Comparison of ENCODE assay signal across 12 cellular contexts in genomic region chr16:51880776-51881175, GRCh38.
DNase-seq lines count a peak whose midpoint lies in the region; ATAC-seq and TF ChIP-seq lines count a peak whose summit lies in the region.
"Had no signal": no experiment of that assay in that cellular context is flagged by ENCODE, and none has a peak within 500 bp of the region (broad histone marks: within the 10 kb centered on the region; RNA-seq: fewer than 3 reads in every experiment).

No MANE protein-coding gene starts in this region.

- no peak overlapping the region for H3K4me3 ChIP-seq in RWPE2 (ENCODE audit: severe bottlenecking)
- H3K4me3 ChIP-seq in fibroblast of pulmonary artery (replicated peaks; ENCODE audit: low read depth, low read length), result no peak overlapping the region
- H3K4me3 ChIP-seq in BE2C (ENCODE audit: low read depth, low read length), result no peak overlapping the region

- H3K27ac ChIP-seq in RWPE2 (ENCODE audit: poor library complexity, severe bottlenecking), result peak overlapping the region; percentile 77

- intact Hi-C loops in head of caudate nucleus (cut with DNase I), result no loop called here

- DNase-seq in EH (ENCODE audit: low read depth) (peak; percentile 86), RWPE2 (ENCODE audit: low spot score) (no peak), fibroblast of pulmonary artery (ENCODE audit: low read depth) (peak; percentile 77), smooth muscle cell of the brain vasculature (ENCODE audit: low read depth, low spot score) (peak; percentile 39), DMS153 treated with DMSO at 0.1 percent for 48 hours (lab: John Stamatoyannopoulos, UW; ENCODE audit: unreplicated experiment) (no peak), BE2C (no peak), head of caudate nucleus (no peak), NCI-H2171 treated with DMSO at 0.1 percent for 48 hours (lab: John Stamatoyannopoulos, UW) (no peak)
- DNase-seq: aorta, NCI-H1048, NCI-H524 treated with DMSO at 0.1 percent for 48 hours, SIG-M5 had no signal

- peak; percentile 98 for ATAC-seq in RWPE2 (ENCODE audit: low read depth)

- no peaks in the 10 kb centered on the region for H3K9me3 ChIP-seq in RWPE2 (ENCODE audit: severe bottlenecking)
- no peaks in the 10 kb centered on the region; the same call in 1 of the 2 replicates for H3K9me3 ChIP-seq in BE2C

- H3K27me3 ChIP-seq in RWPE2 (ENCODE audit: insufficient read depth, poor library complexity, severe bottlenecking) (no peaks in the 10 kb centered on the region), BE2C (no peaks in the 10 kb centered on the region)

- no peaks in the 10 kb centered on the region for H3K36me3 ChIP-seq in RWPE2 (ENCODE audit: low read depth)
- no peaks in the 10 kb centered on the region for H3K36me3 ChIP-seq in BE2C

- H3K4me1 ChIP-seq in RWPE2 (ENCODE audit: insufficient read depth, poor library complexity, severe bottlenecking) (peaks cover 25% of the 10 kb centered on the region), BE2C (no peaks in the 10 kb centered on the region; the same call in 1 of the 2 replicates)

- no peak for TF ChIP-seq CTCF in RWPE2 (IDR thresholded peaks at IDR 0.05; ENCODE audit: poor library complexity, severe bottlenecking)
- no peak for TF ChIP-seq CTCF in fibroblast of pulmonary artery (IDR thresholded peaks at IDR 0.05; ENCODE audit: low read length, missing control alignments)
- TF ChIP-seq CTCF in BE2C (IDR thresholded peaks at IDR 0.05; ENCODE audit: low read depth, low read length), result no peak

Comparison
In these comparisons a context has a peak if more than half of its experiments do, and no peak if none do; other contexts are left out.
1. DNase-seq: peak in EH (single experiment), fibroblast of pulmonary artery (single experiment) and smooth muscle cell of the brain vasculature (single experiment); none in RWPE2 (single experiment), DMS153 treated with DMSO at 0.1 percent for 48 hours (single experiment), BE2C (single experiment), head of caudate nucleus (0 of 42) and NCI-H2171 treated with DMSO at 0.1 percent for 48 hours (single experiment).